Comparison of ENCODE assay signal across 2 cellular contexts in the genomic region with DNA sequence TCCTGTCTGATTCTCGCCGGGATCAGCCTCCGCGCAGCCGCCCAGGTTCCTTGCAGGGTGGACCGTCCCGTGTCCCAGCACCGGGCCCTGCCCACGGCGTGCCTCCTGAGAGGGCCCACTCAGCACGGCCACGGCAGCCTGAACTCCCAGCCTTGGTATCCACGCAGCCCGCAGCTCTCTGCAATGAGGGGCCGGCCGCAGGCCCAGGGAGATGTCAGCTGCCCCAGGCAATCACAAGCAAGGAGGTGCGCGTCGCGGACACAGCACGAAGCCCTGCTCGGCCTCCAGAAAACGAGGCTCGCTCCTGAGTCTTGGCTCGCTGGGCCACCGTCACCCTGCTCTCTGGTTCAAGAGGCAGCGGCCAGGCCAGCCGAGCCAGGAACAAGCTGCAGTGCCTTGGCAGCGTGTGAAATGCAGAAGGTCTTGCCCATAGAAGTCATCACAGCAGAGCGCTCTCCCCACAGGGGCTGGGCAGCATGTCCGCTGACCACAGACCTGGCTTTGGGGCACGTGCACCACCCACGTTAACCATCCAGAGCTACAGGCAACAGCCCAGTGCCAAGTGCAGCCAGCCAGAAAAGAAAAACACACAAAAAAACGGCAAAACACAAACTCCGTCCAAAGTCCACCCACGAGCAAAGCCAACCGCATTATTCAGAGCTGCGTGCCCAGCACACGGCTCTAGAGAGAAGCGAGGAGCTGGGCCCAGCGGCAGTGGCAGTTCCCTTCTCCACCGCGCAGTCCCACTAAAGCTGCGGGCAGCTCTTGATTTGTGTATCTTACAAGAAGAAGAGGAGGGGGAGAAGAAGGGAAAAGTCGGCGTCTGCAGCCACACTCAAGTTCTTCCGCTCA.
TF ChIP-seq lines count a peak whose summit lies in the region.

No MANE protein-coding gene starts in this region.

TF ChIP-seq in GM12878, 131 proteins besides CTCF, POLR2A, EP300 and RAD21:
- TF ChIP-seq MLLT1 (IDR thresholded peaks at IDR 0.05), result peak; percentile 58; the same call in 1 of the 2 replicates
- no peak for TF ChIP-seq TCF3 (IDR thresholded peaks at IDR 0.05; ENCODE audit: borderline replicate concordance, insufficient read depth, low read depth, low read length)

TF ChIP-seq in liver, 16 proteins besides CTCF, POLR2A, EP300 and RAD21:
- TF ChIP-seq HNF4A (conservative IDR thresholded peaks at IDR 0.05) (peak; percentile 96), FOXA2 (IDR thresholded peaks at IDR 0.05) (peak; percentile 60), NR2F2 (IDR thresholded peaks at IDR 0.05) (no peak), FOXA1 (IDR thresholded peaks at IDR 0.05) (peak; percentile 67), RXRA (IDR thresholded peaks at IDR 0.05) (peak; percentile 74 to 88), SP1 (IDR thresholded peaks at IDR 0.05) (peak; percentile 98), EGR1 (IDR thresholded peaks at IDR 0.05; ENCODE audit: low read depth in 2 of 2) (peak; percentile 92 to 99), JUND (IDR thresholded peaks at IDR 0.05) (peak; percentile 47 to 68), TAF1 (conservative IDR thresholded peaks at IDR 0.05) (peak; percentile 65), HNF4G (IDR thresholded peaks at IDR 0.05) (peak; percentile 94), GABPA (IDR thresholded peaks at IDR 0.05 in 1 of 2, conservative IDR thresholded peaks at IDR 0.05 in 1 of 2) (peak in 1 of 2 donors; percentile 39), ZBTB33 (IDR thresholded peaks at IDR 0.05) (no peak), REST (IDR thresholded peaks at IDR 0.05) (peak; percentile 79), YY1 (IDR thresholded peaks at IDR 0.05) (peak; percentile 81)
- TF ChIP-seq, protein P1, sequence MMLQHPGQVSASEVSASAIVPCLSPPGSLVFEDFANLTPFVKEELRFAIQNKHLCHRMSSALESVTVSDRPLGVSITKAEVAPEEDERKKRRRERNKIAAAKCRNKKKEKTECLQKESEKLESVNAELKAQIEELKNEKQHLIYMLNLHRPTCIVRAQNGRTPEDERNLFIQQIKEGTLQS (IDR thresholded peaks at IDR 0.05), result no peak
- TF ChIP-seq, protein P2, sequence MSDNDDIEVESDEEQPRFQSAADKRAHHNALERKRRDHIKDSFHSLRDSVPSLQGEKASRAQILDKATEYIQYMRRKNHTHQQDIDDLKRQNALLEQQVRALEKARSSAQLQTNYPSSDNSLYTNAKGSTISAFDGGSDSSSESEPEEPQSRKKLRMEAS (IDR thresholded peaks at IDR 0.05), result peak; percentile 100
TF ChIP-seq in liver: peak in this region for 13.
